ENCODE assay signal across 8 cellular contexts in the genomic region with DNA sequence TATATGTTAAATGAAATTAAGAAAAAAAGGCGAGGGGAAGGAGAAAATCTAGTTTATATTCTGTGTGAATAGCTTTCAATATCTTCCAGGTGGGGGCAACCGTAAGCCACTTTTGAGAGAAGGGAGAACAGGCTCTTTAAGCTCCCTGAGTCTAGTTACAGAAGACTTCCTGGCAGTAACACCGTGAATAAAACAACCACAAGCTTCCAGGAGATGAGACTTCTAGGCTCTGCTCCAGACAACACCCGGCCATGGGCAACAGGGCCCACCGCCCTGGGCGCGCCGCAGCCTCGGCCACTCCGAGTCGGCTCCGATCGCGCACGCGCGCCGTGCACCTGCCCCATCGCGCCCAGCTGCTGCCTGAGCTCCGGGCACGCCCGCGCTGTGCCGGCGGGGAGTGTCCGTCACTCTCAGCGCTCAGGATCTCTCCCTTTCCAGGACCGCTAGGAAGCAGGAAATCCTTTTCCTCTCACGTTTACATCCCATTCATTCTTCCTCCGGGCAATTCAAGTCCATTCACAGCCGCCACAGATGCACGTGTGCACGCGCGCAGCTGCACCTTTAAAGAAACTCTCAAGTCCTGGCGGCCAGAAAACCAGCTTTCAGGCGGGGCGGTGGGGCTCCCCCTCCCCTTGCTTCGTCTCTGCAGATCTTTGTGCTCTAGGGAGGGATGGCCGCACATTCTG. TPM values are rescaled to one million over a fixed set of nuclear protein-coding genes. Genes with fewer than 3 reads are reported as not detected.
DNase-seq lines count a peak whose midpoint lies in the region; ATAC-seq and TF ChIP-seq lines count a peak whose summit lies in the region.

No MANE protein-coding gene starts in this region.

- DNase-seq in BE2C (peak; percentile 87), NB4 (ENCODE audit: low read depth) (peak; percentile 84), SKM-1 treated with dmso at 0.1 percent for 144 hours (lab: John Stamatoyannopoulos, UW; ENCODE audit: unreplicated experiment) (peak; percentile 64), ecto neural progenitor cell (ENCODE audit: low spot score) (peak; percentile 89), lung (ENCODE audit: low spot score) (no peak), stomach (peak; percentile 72)

- intact Hi-C loops in stomach (cut with DNase I; ENCODE audit: low total_unique reads) = loop anchor here (10.0 kb wide), 2 partner anchors 247 to 297 kb away; no protein-coding TSS in a partner anchor

- H3K27me3 ChIP-seq in BE2C = peaks cover 14% of the 10 kb centered on the region
- H3K27me3 ChIP-seq in lung (ENCODE audit: control insufficient read depth, insufficient read depth) = peaks cover 5% of the 10 kb centered on the region
- peaks cover 6 to 96% (median 35%) of the 10 kb centered on the region in 3 donors for H3K27me3 ChIP-seq in stomach

- H3K4me1 ChIP-seq in BE2C (peaks cover 12% of the 10 kb centered on the region), lung (ENCODE audit: control insufficient read depth in 2 of 2, insufficient read depth in 2 of 2, low read length in 2 of 2) (peaks cover 0 to 10% of the 10 kb centered on the region in 2 donors), stomach (peaks cover 20 to 30% (median 25%) of the 10 kb centered on the region in 4 donors)

- no peaks in the 10 kb centered on the region for H3K36me3 ChIP-seq in BE2C
- H3K36me3 ChIP-seq in lung (ENCODE audit: control insufficient read depth in 2 of 2, insufficient read depth in 2 of 2, low read length in 2 of 2) = no peaks in the 10 kb centered on the region
- no peaks in the 10 kb centered on the region for H3K36me3 ChIP-seq in stomach

- 1% methylated on average over 40 to 41 of the region's 41 CpGs for WGBS in lung, 2 donors
- 0 to 1% (median 0%) methylated on average over 34 to 41 of the region's 41 CpGs for WGBS in stomach, 5 donors

- H3K9me3 ChIP-seq in BE2C (no peaks in the 10 kb centered on the region), lung (ENCODE audit: control insufficient read depth in 2 of 2, insufficient read depth in 1 of 2, low read length in 1 of 2) (no peaks in the 10 kb centered on the region), stomach (no peaks in the 10 kb centered on the region)

- ATAC-seq in GM18502 (IDR thresholded peaks at IDR 0.05; ENCODE audit: poor library complexity, unreplicated experiment) (peak; percentile 59), HG02763 (IDR thresholded peaks at IDR 0.05; ENCODE audit: unreplicated experiment) (peak; percentile 46), lung (ENCODE audit: insufficient read depth, low FRiP score) (peak; percentile 67)

- peak overlapping the region; percentile 73 for H3K4me3 ChIP-seq in BE2C (ENCODE audit: low read depth, low read length)
- H3K4me3 ChIP-seq in NB4 (ENCODE audit: low read depth, low read length) = peak overlapping the region; percentile 68
- peak overlapping the region; percentile 1 for H3K4me3 ChIP-seq in lung
- H3K4me3 ChIP-seq in stomach = peak overlapping the region; percentile 42 to 58 (median 52)

- TF ChIP-seq POLR2A in NB4 (IDR thresholded peaks at IDR 0.05; ENCODE audit: extremely low read depth, insufficient read length) (peak; percentile 13), stomach (IDR thresholded peaks at IDR 0.05) (no peak)

- H3K27ac ChIP-seq in lung (ENCODE audit: low read depth in 1 of 2, low read length in 1 of 2) (no peak overlapping the region), stomach (peak overlapping the region in 1 of 5 donors; percentile 27)

- TF ChIP-seq EP300 in stomach (IDR thresholded peaks at IDR 0.05) = no peak

- TF ChIP-seq CTCF in BE2C (IDR thresholded peaks at IDR 0.05; ENCODE audit: low read depth, low read length) = peak; percentile 70
- peak; percentile 50 for TF ChIP-seq CTCF in NB4 (IDR thresholded peaks at IDR 0.05; ENCODE audit: low read depth, low read length)
- no peak for TF ChIP-seq CTCF in lung (IDR thresholded peaks at IDR 0.05; ENCODE audit: control extremely low read depth, extremely low read depth)
- peak in 5 of 7 experiments; percentile 5 to 36 (median 26) for TF ChIP-seq CTCF in stomach (IDR thresholded peaks at IDR 0.05)

RNA-seq across cellular contexts. Expression of gene PAX3, which starts 19.4 kb away (rescaled TPM):
- not detected for polyA plus RNA-seq in BE2C (2012; ENCODE audit: insufficient read depth, insufficient read length, low read depth)
- total RNA-seq in lung (not detected), stomach (not detected)
- polyA plus RNA-seq in lung (not detected), stomach (not detected)

Comparison
In these comparisons a context has a peak if more than half of its experiments do, and no peak if none do; other contexts are left out.
1. H3K4me3 ChIP-seq: peak in every context shown above with its lines; median percentile 73 in BE2C; 68 in NB4; 52 in stomach; 1 in lung.